19 cellular contexts compared by ENCODE assay signal in genomic region chr3:133119146-133119545, GRCh38.
"Had no signal": no experiment of that assay in that cellular context is flagged by ENCODE, and none has a peak within 500 bp of the region (broad histone marks: within the 10 kb centered on the region; RNA-seq: fewer than 3 reads in every experiment).

No MANE protein-coding gene starts in this region.

- H3K9me3 Mint-ChIP-seq: activated naive CD4-positive, alpha-beta T cell treated with anti-CD3 and anti-CD28 coated beads, Interleukin-2, amount 50 U/mL, for 72 hours; dendritic cell treated with granulocyte-macrophage colony-stimulating factor and Interleukin-4, amounts not matched to agents 40 ng/mL and 50 ng/mL, for 4 days; naive B cell; neural crest cell; stimulated activated naive CD8-positive, alpha-beta T cell treated with anti-CD3 and anti-CD28 coated beads, Interleukin-15, amount 100 ng/mL, for 72 hours had no signal

- H3K36me3 ChIP-seq: adrenal gland, right lobe of liver had no signal

- H3K27ac Mint-ChIP-seq: activated naive CD4-positive, alpha-beta T cell treated with anti-CD3 and anti-CD28 coated beads, Interleukin-2, amount 50 U/mL, for 72 hours; dendritic cell treated with granulocyte-macrophage colony-stimulating factor and Interleukin-4, amounts not matched to agents 40 ng/mL and 50 ng/mL, for 4 days; naive B cell had no signal

- ATAC-seq: activated naive CD4-positive, alpha-beta T cell treated with anti-CD3 and anti-CD28 coated beads, Interleukin-2, amount 50 U/mL, for 72 hours; left lobe of liver; psoas muscle; right lobe of liver; stimulated activated naive CD8-positive, alpha-beta T cell treated with anti-CD3 and anti-CD28 coated beads, Interleukin-15, amount 100 ng/mL, for 72 hours had no signal

- H3K27me3 ChIP-seq: adrenal gland, right lobe of liver had no signal

- H3K4me1 Mint-ChIP-seq: naive B cell; stimulated activated naive CD8-positive, alpha-beta T cell treated with anti-CD3 and anti-CD28 coated beads, Interleukin-15, amount 100 ng/mL, for 72 hours had no signal

- H3K9me3 ChIP-seq: adrenal gland, psoas muscle, right lobe of liver had no signal

- H3K4me3 ChIP-seq: adrenal gland, psoas muscle, right lobe of liver had no signal

- H3K36me3 Mint-ChIP-seq: activated naive CD4-positive, alpha-beta T cell treated with anti-CD3 and anti-CD28 coated beads, Interleukin-2, amount 50 U/mL, for 72 hours; naive B cell had no signal

- H3K27me3 Mint-ChIP-seq: dendritic cell treated with granulocyte-macrophage colony-stimulating factor and Interleukin-4, amounts not matched to agents 40 ng/mL and 50 ng/mL, for 4 days; naive B cell had no signal

- H3K4me3 Mint-ChIP-seq: dendritic cell treated with granulocyte-macrophage colony-stimulating factor and Interleukin-4, amounts not matched to agents 40 ng/mL and 50 ng/mL, for 4 days; naive B cell; neural crest cell; stimulated activated naive CD8-positive, alpha-beta T cell treated with anti-CD3 and anti-CD28 coated beads, Interleukin-15, amount 100 ng/mL, for 72 hours had no signal

- H3K4me1 ChIP-seq: right lobe of liver had no signal

- DNase-seq: activated CD4-positive, alpha-beta T cell treated with anti-CD3 and anti-CD28 coated beads, Interleukin-2, amount 50 U/mL, for 48 hours; activated gamma-delta T cell treated with Interleukin-2 at 50 U/mL for 16 hours; adrenal gland; effector memory CD4-positive, alpha-beta T cell; foreskin fibroblast; glutamatergic neuron; kidney; naive B cell; psoas muscle; right lobe of liver; small intestine; stimulated activated CD4-positive, alpha-beta T cell treated with anti-CD3 and anti-CD28 coated beads, Interleukin-15, amount 100 ng/mL, for 24 hours; stimulated activated CD4-positive, alpha-beta T cell treated with anti-CD3 and anti-CD28 coated beads, Interleukin-2, amount 100 ng/mL, for 48 hours; stimulated activated naive CD8-positive, alpha-beta T cell treated with anti-CD3 and anti-CD28 coated beads, Interleukin-15, amount 100 ng/mL, for 72 hours; trophoblast cell had no signal
